ENCODE assay signal across 8 cellular contexts in genomic region chr2:12177052-12177994, GRCh38.
A peak's percentile ranks its signal among the peaks of the same experiment; 100 is the strongest.
DNase-seq lines count a peak whose midpoint lies in the region; ATAC-seq and TF ChIP-seq lines count a peak whose summit lies in the region.

No MANE protein-coding gene starts in this region.

- H3K4me3 ChIP-seq in WERI-Rb-1 (ENCODE audit: low read depth, low read length) (no peak overlapping the region), heart right ventricle (no peak overlapping the region), smooth muscle cell (no peak overlapping the region)

- H3K9me3 ChIP-seq in WERI-Rb-1 (ENCODE audit: severe bottlenecking): no peaks in the 10 kb centered on the region
- no peaks in the 10 kb centered on the region for H3K9me3 ChIP-seq in heart right ventricle
- H3K9me3 ChIP-seq in smooth muscle cell (replicated peaks; ENCODE audit: low read depth): no peaks in the 10 kb centered on the region

- ATAC-seq in GM21825 (IDR thresholded peaks at IDR 0.05; ENCODE audit: unreplicated experiment) (peak; percentile 84), heart right ventricle (peak; percentile 63 to 95 (median 91))

- no peak overlapping the region for H2AFZ ChIP-seq in smooth muscle cell (ENCODE audit: low read depth)

- peaks cover 5% of the 10 kb centered on the region for H3F3A ChIP-seq in smooth muscle cell (ENCODE audit: low read depth)

- no peaks in the 10 kb centered on the region for H4K20me1 ChIP-seq in smooth muscle cell (ENCODE audit: low read depth)

- no peak for TF ChIP-seq CTCF in WERI-Rb-1 (IDR thresholded peaks at IDR 0.05; ENCODE audit: low read depth, low read length)
- TF ChIP-seq CTCF in heart right ventricle (IDR thresholded peaks at IDR 0.05): no peak
- TF ChIP-seq CTCF in smooth muscle cell (IDR thresholded peaks at IDR 0.05; ENCODE audit: borderline replicate concordance, insufficient read depth, poor library complexity, severe bottlenecking): no peak

- no peaks in the 10 kb centered on the region for H3K27me3 ChIP-seq in WERI-Rb-1 (ENCODE audit: insufficient read depth, low read depth, severe bottlenecking)
- peaks cover 0 to 4% (median 0%) of the 10 kb centered on the region in 7 donors for H3K27me3 ChIP-seq in heart right ventricle
- no peaks in the 10 kb centered on the region for H3K27me3 ChIP-seq in smooth muscle cell (ENCODE audit: low read depth)

- intact Hi-C loops in heart right ventricle (cut with DNase I): loop anchor here in 5 of 10 donors (2.0 to 10.0 kb wide), 4 partner anchors 15 to 757 kb away; partner anchors contain the start of gene TRIB2 (in 2 of the 5)

- H3K4me1 ChIP-seq in heart right ventricle (peaks cover 3 to 32% (median 25%) of the 10 kb centered on the region in 9 donors), smooth muscle cell (ENCODE audit: low read depth) (no peaks in the 10 kb centered on the region)

- DNase-seq in NK-92 treated with Interleukin-12 subunit alpha and Interleukin-12 subunit beta, amount 100 ng/mL, for 24 hours (lab: John Stamatoyannopoulos, UW): peak; percentile 58
- DNase-seq in NK-92 (lab: John Stamatoyannopoulos, UW; ENCODE audit: unreplicated experiment) (no peak), KG1 (lab: John Stamatoyannopoulos, UW) (peak; percentile 63), WERI-Rb-1 (peak; percentile 48), heart right ventricle (peak; percentile 32 to 71), smooth muscle cell (lab: John Stamatoyannopoulos, UW; ENCODE audit: unreplicated experiment) (no peak)
- DNase-seq in activated effector memory CD4-positive, alpha-beta T cell treated with Interleukin-2 at 50 U/mL for 16 hours: no peak

- H3K79me2 ChIP-seq in smooth muscle cell (ENCODE audit: low read depth): no peaks in the 10 kb centered on the region

- H3K27ac ChIP-seq in WERI-Rb-1 (no peak overlapping the region), heart right ventricle (peak overlapping the region in 6 of 10 donors; percentile 10 to 73 (median 50)), smooth muscle cell (ENCODE audit: low read depth) (peak overlapping the region; percentile 2)

- 15 to 21% methylated on average over 9 of the region's 9 CpGs for WGBS in heart right ventricle, 2 donors
- 5% methylated on average over 9 of the region's 9 CpGs for WGBS in smooth muscle cell (ENCODE audit: low lambda C conversion rate)

- peak overlapping the region; percentile 51 for H3K4me2 ChIP-seq in smooth muscle cell

- no peak overlapping the region for H3K9ac ChIP-seq in smooth muscle cell (ENCODE audit: low read depth)

- H3K36me3 ChIP-seq in WERI-Rb-1: no peaks in the 10 kb centered on the region
- no peaks in the 10 kb centered on the region for H3K36me3 ChIP-seq in heart right ventricle
- no peaks in the 10 kb centered on the region for H3K36me3 ChIP-seq in smooth muscle cell (ENCODE audit: low read depth)

Comparison
In these comparisons a context has a peak if more than half of its experiments do, and no peak if none do; other contexts are left out.
1. DNase-seq: peak in NK-92 treated with Interleukin-12 subunit alpha and Interleukin-12 subunit beta, amount 100 ng/mL, for 24 hours (single experiment), KG1 (single experiment), WERI-Rb-1 (single experiment) and heart right ventricle (2 of 2); none in NK-92 (single experiment), smooth muscle cell (single experiment) and activated effector memory CD4-positive, alpha-beta T cell treated with Interleukin-2 at 50 U/mL for 16 hours (single experiment).